In genomic region chr4:53608242-53608641, GRCh38 we compare ENCODE assay signal across 23 cellular contexts. TPM values are rescaled to one million over a fixed set of nuclear protein-coding genes. Genes with fewer than 3 reads are reported as not detected.
"Had no signal": no experiment of that assay in that cellular context is flagged by ENCODE, and none has a peak within 500 bp of the region (broad histone marks: within the 10 kb centered on the region; RNA-seq: fewer than 3 reads in every experiment).

No MANE protein-coding gene starts in this region.

- H3K9me3 ChIP-seq: esophagus muscularis mucosa, mucosa of descending colon, prostate gland, right atrium auricular region had no signal

- H3K27me3 Mint-ChIP-seq: activated CD8-positive, alpha-beta memory T cell treated with anti-CD3 and anti-CD28 coated beads, Interleukin-2, amount 10 ng/mL, durations not matched to agents 7 days and 5 days; activated naive CD8-positive, alpha-beta T cell treated with anti-CD3 and anti-CD28 coated beads, Interleukin-2, amount 10 ng/mL, durations not matched to agents 7 days and 5 days; dendritic cell treated with granulocyte-macrophage colony-stimulating factor and Interleukin-4, amounts not matched to agents 40 ng/mL and 50 ng/mL, for 4 days had no signal

- H3K4me3 ChIP-seq: cardiac muscle cell, esophagus muscularis mucosa, heart right ventricle, mucosa of descending colon, prostate gland, right atrium auricular region, thyroid gland had no signal

- H3K9me3 Mint-ChIP-seq: activated CD4-positive, alpha-beta memory T cell treated with anti-CD3 and anti-CD28 coated beads, Interleukin-2, amount 10 ng/mL, durations not matched to agents 7 days and 5 days; dendritic cell treated with granulocyte-macrophage colony-stimulating factor and Interleukin-4, amounts not matched to agents 40 ng/mL and 50 ng/mL, for 4 days had no signal

- H3K36me3 Mint-ChIP-seq: activated CD8-positive, alpha-beta memory T cell treated with anti-CD3 and anti-CD28 coated beads, Interleukin-2, amount 10 ng/mL, durations not matched to agents 7 days and 5 days; activated naive CD8-positive, alpha-beta T cell treated with anti-CD3 and anti-CD28 coated beads, Interleukin-2, amount 10 ng/mL, durations not matched to agents 7 days and 5 days; immature natural killer cell; memory B cell had no signal

- H3K4me1 Mint-ChIP-seq: activated CD4-positive, alpha-beta memory T cell treated with anti-CD3 and anti-CD28 coated beads, Interleukin-2, amount 10 ng/mL, durations not matched to agents 7 days and 5 days; activated CD8-positive, alpha-beta memory T cell treated with anti-CD3 and anti-CD28 coated beads, Interleukin-2, amount 10 ng/mL, durations not matched to agents 7 days and 5 days; activated naive CD8-positive, alpha-beta T cell treated with anti-CD3 and anti-CD28 coated beads, Interleukin-2, amount 10 ng/mL, durations not matched to agents 7 days and 5 days; activated T-helper 17 cell treated with anti-CD3 and anti-CD28 coated beads, Interleukin-2, amount 50 U/mL, for 72 hours; immature natural killer cell; naive B cell; neural crest cell had no signal

- ATAC-seq: activated CD8-positive, alpha-beta memory T cell treated with anti-CD3 and anti-CD28 coated beads, Interleukin-2, amount 10 ng/mL, durations not matched to agents 7 days and 5 days; activated T-helper 17 cell treated with anti-CD3 and anti-CD28 coated beads, Interleukin-2, amount 50 U/mL, for 72 hours; heart right ventricle; mucosa of descending colon had no signal

- H3K4me3 Mint-ChIP-seq: activated CD4-positive, alpha-beta memory T cell treated with anti-CD3 and anti-CD28 coated beads, Interleukin-2, amount 10 ng/mL, durations not matched to agents 7 days and 5 days; activated CD8-positive, alpha-beta memory T cell treated with anti-CD3 and anti-CD28 coated beads, Interleukin-2, amount 10 ng/mL, durations not matched to agents 7 days and 5 days; activated naive CD8-positive, alpha-beta T cell treated with anti-CD3 and anti-CD28 coated beads, Interleukin-2, amount 10 ng/mL, durations not matched to agents 7 days and 5 days; activated T-helper 17 cell treated with anti-CD3 and anti-CD28 coated beads, Interleukin-2, amount 50 U/mL, for 72 hours; dendritic cell treated with granulocyte-macrophage colony-stimulating factor and Interleukin-4, amounts not matched to agents 40 ng/mL and 50 ng/mL, for 4 days; immature natural killer cell; memory B cell; naive B cell; neural crest cell had no signal

- DNase-seq: activated CD4-positive, alpha-beta memory T cell treated with anti-CD3 and anti-CD28 coated beads, Interleukin-2, amount 10 ng/mL, durations not matched to agents 7 days and 5 days; activated CD4-positive, alpha-beta T cell treated with anti-CD3 and anti-CD28 coated beads for 48 hours; activated CD4-positive, CD25-positive, alpha-beta regulatory T cell; activated CD8-positive, alpha-beta memory T cell treated with anti-CD3 and anti-CD28 coated beads, Interleukin-2, amount 10 ng/mL, durations not matched to agents 7 days and 5 days; activated naive CD4-positive, alpha-beta T cell; activated naive CD8-positive, alpha-beta T cell treated with anti-CD3 and anti-CD28 coated beads, Interleukin-2, amount 10 ng/mL, durations not matched to agents 7 days and 5 days; amygdala; effector CD8-positive, alpha-beta T cell; heart right ventricle; immature natural killer cell; mucosa of descending colon; naive B cell; stimulated activated CD4-positive, alpha-beta T cell treated with anti-CD3 and anti-CD28 coated beads, Interleukin-2, amount 100 ng/mL, for 24 hours; stimulated activated naive CD4-positive, alpha-beta T cell treated with Interleukin-2 at 50 U/mL for 16 hours; thyroid gland had no signal

- H3K36me3 ChIP-seq: cardiac muscle cell, esophagus muscularis mucosa, heart right ventricle, prostate gland, right atrium auricular region, thyroid gland had no signal

- H3K27ac Mint-ChIP-seq: activated CD4-positive, alpha-beta memory T cell treated with anti-CD3 and anti-CD28 coated beads, Interleukin-2, amount 10 ng/mL, durations not matched to agents 7 days and 5 days; activated CD8-positive, alpha-beta memory T cell treated with anti-CD3 and anti-CD28 coated beads, Interleukin-2, amount 10 ng/mL, durations not matched to agents 7 days and 5 days; activated naive CD8-positive, alpha-beta T cell treated with anti-CD3 and anti-CD28 coated beads, Interleukin-2, amount 10 ng/mL, durations not matched to agents 7 days and 5 days; activated T-helper 17 cell treated with anti-CD3 and anti-CD28 coated beads, Interleukin-2, amount 50 U/mL, for 72 hours; dendritic cell treated with granulocyte-macrophage colony-stimulating factor and Interleukin-4, amounts not matched to agents 40 ng/mL and 50 ng/mL, for 4 days; immature natural killer cell; memory B cell; naive B cell had no signal

- H3K4me1 ChIP-seq: esophagus muscularis mucosa, heart right ventricle, prostate gland, right atrium auricular region, thyroid gland had no signal

- H3K27ac ChIP-seq: cardiac muscle cell, esophagus muscularis mucosa, heart right ventricle, prostate gland, right atrium auricular region, thyroid gland had no signal

- H3K27me3 ChIP-seq: cardiac muscle cell, esophagus muscularis mucosa, heart right ventricle, right atrium auricular region, thyroid gland had no signal

RNA-seq across cellular contexts. Expression of gene LNX1, which starts 17.0 kb away (rescaled TPM):
- total RNA-seq: activated CD4-positive, alpha-beta memory T cell treated with anti-CD3 and anti-CD28 coated beads, Interleukin-2, amount 10 ng/mL, durations not matched to agents 7 days and 5 days; activated CD8-positive, alpha-beta memory T cell treated with anti-CD3 and anti-CD28 coated beads, Interleukin-2, amount 10 ng/mL, durations not matched to agents 7 days and 5 days; activated naive CD8-positive, alpha-beta T cell treated with anti-CD3 and anti-CD28 coated beads, Interleukin-2, amount 10 ng/mL, durations not matched to agents 7 days and 5 days; activated T-helper 17 cell treated with anti-CD3 and anti-CD28 coated beads, Interleukin-2, amount 50 U/mL, for 72 hours; neural crest cell had no signal
